ENCODE assay signal across 8 cellular contexts in the genomic region with DNA sequence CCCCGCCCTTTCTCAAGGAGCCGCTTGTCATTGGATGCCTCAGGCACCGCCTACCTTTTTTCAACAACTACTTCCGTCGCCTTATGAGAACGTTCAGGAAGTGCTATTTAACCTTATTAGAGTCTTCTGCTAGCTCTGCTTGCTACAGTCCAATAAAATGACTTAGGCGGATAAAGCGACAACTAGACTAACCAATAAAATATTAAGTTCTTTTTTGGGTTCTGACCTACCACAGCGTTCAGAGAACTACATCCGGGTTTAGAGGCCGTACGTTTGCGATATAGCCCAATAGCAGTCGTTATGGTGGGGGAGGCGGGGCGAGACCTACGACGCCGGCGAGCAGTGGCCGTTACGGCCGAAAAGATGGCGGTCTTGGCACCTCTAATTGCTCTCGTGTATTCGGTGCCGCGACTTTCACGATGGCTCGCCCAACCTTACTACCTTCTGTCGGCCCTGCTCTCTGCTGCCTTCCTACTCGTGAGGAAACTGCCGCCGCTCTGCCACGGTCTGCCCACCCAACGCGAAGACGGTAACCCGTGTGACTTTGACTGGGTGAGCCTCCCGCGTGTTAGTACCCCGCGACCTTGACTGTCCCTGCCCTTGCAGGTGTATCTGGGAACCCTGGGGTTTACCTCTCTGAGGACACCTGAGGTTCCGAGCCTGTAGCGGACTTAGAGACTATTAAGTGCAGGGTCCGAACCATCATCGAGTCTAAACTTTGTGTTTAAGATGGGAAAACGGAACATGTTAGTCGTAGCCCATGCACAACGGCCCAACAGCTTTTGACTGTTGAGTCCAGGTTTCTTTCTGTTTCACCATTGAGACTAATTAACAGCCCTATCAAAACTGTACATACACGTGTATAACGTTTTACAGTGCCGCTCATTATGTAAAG. TPM values are rescaled to one million over a fixed set of nuclear protein-coding genes. Genes with fewer than 3 reads are reported as not detected.
DNase-seq lines count a peak whose midpoint lies in the region; ATAC-seq and TF ChIP-seq lines count a peak whose summit lies in the region.

A gene with protein sequence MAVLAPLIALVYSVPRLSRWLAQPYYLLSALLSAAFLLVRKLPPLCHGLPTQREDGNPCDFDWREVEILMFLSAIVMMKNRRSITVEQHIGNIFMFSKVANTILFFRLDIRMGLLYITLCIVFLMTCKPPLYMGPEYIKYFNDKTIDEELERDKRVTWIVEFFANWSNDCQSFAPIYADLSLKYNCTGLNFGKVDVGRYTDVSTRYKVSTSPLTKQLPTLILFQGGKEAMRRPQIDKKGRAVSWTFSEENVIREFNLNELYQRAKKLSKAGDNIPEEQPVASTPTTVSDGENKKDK (plus strand): TSS at position 338 of the 895 bp plus-strand sequence. CDS start 26 bp downstream, at position 364.

- POLR2A ChIA-PET in PC-3 (lab: Charles Lee; ENCODE audit: unreplicated experiment) = interaction anchor here (0.6 to 1.0 kb wide), 6 partner anchors 13 to 682 kb away, joined by 3 to 38 read pairs (median 4); partner anchors contain the start of gene CTNND1

- TF ChIP-seq RAD21 in Ishikawa (IDR thresholded peaks at IDR 0.05; ENCODE audit: low read depth) = no peak

- H3K36me3 ChIP-seq in PC-3 (ENCODE audit: low read depth, low read length) = peaks cover 4% of the 10 kb centered on the region; the same call in 1 of the 2 replicates
- H3K36me3 ChIP-seq in mucosa of descending colon (ENCODE audit: low read depth) = no peaks in the 10 kb centered on the region

- ATAC-seq in GM21576 (IDR thresholded peaks at IDR 0.05; ENCODE audit: unreplicated experiment) (peak; percentile 92), PC-3 (peak; percentile 92), mucosa of descending colon (peak; percentile 93)

- peak within 1 kb of the TSS; percentile 96 for H3K9ac ChIP-seq in PC-3 (ENCODE audit: low read length)

- H2AFZ ChIP-seq in PC-3 (ENCODE audit: low read length) = peak within 1 kb of the TSS; percentile 77

- peaks cover 13% of the 10 kb centered on the region for H4K20me1 ChIP-seq in PC-3 (ENCODE audit: low read length)

- intact Hi-C loops in PC-3 (cut with micrococcal nuclease) (loop anchor here (1.0 kb wide), 7 partner anchors 29 to 866 kb away; partner anchors contain the start of genes CLP1, SELENOH and TIMM10), mucosa of descending colon (cut with DNase I, micrococcal nuclease) (no loop called here)

- peak within 1 kb of the TSS; percentile 99 for H3K4me3 ChIP-seq in PC-3 (ENCODE audit: low read length)
- H3K4me3 ChIP-seq in mucosa of descending colon = peak within 1 kb of the TSS; percentile 92

- no peaks in the 10 kb centered on the region for H3K27me3 ChIP-seq in PC-3 (ENCODE audit: low read length)

- TF ChIP-seq EP300 in Ishikawa (IDR thresholded peaks at IDR 0.05; ENCODE audit: borderline replicate concordance) = no peak

- CTCF ChIA-PET in PC-3 (lab: Charles Lee) = interaction anchor here (0.5 to 1.0 kb wide), 2 partner anchors 87 to 88 kb away, joined by 5 read pairs; no protein-coding TSS in a partner anchor

- no peaks in the 10 kb centered on the region for H3K9me3 ChIP-seq in PC-3 (ENCODE audit: low read length)
- no peaks in the 10 kb centered on the region for H3K9me3 ChIP-seq in mucosa of descending colon

- peak; percentile 96 for DNase-seq in DMS114 treated with DMSO at 0.1 percent for 48 hours (lab: John Stamatoyannopoulos, UW; ENCODE audit: unreplicated experiment)
- DNase-seq in PC-3 = peak; percentile 99
- peak; percentile 83 for DNase-seq in activated T-cell treated with anti-CD3 and anti-CD28 coated beads for 48 hours (ENCODE audit: low read depth)
- peak; percentile 100 for DNase-seq in epithelial cell of prostate (ENCODE audit: low read depth, low spot score)
- peak; percentile 92 to 97 (median 94) for DNase-seq in mucosa of descending colon
- peak; percentile 80 for DNase-seq in stimulated activated CD8-positive, alpha-beta memory T cell treated with anti-CD3 and anti-CD28 coated beads, Interleukin-4, amount 100 ng/mL, for 24 hours (ENCODE audit: low read depth)

- H3K27ac ChIP-seq in PC-3 (ENCODE audit: low read length) = peak within 1 kb of the TSS; percentile 75
- peak within 1 kb of the TSS; percentile 89 for H3K27ac ChIP-seq in epithelial cell of prostate

- BruUV-seq in PC-3 (replicated peaks; lab: Mats Ljungman, UMichigan) = TSS peak; percentile 73

- H3K4me2 ChIP-seq in PC-3 (ENCODE audit: low read length) = peak within 1 kb of the TSS; percentile 98

- H3K79me2 ChIP-seq in PC-3 (ENCODE audit: low read length) = peaks cover 63% of the 10 kb centered on the region

- H3K9me2 ChIP-seq in PC-3 (replicated peaks; ENCODE audit: low read length) = no peaks in the 10 kb centered on the region

- TF ChIP-seq CTCF in PC-3 (conservative IDR thresholded peaks at IDR 0.05; ENCODE audit: low read depth, low read length) = no peak
- TF ChIP-seq CTCF in mucosa of descending colon (IDR thresholded peaks at IDR 0.05) = no peak

- no peaks in the 10 kb centered on the region for H3F3A ChIP-seq in PC-3 (ENCODE audit: low read length, unreplicated experiment)

- peaks cover 24% of the 10 kb centered on the region for H3K4me1 ChIP-seq in PC-3 (ENCODE audit: insufficient read depth, low read length)
- H3K4me1 ChIP-seq in mucosa of descending colon (ENCODE audit: low read depth) = peaks cover 21% of the 10 kb centered on the region

TF ChIP-seq in Ishikawa, 13 proteins besides CTCF, POLR2A, EP300 and RAD21:
- TF ChIP-seq TEAD4 (IDR thresholded peaks at IDR 0.05) (no peak), ZBTB7A (IDR thresholded peaks at IDR 0.05; ENCODE audit: low read depth) (no peak), USF1 (IDR thresholded peaks at IDR 0.05) (no peak), REST (IDR thresholded peaks at IDR 0.05; ENCODE audit: low read depth) (no peak), YY1 (IDR thresholded peaks at IDR 0.05; ENCODE audit: low read depth) (peak; percentile 95), TAF1 (IDR thresholded peaks at IDR 0.05; ENCODE audit: low read depth) (peak; percentile 78), CREB1 (IDR thresholded peaks at IDR 0.05; ENCODE audit: low read depth) (peak; percentile 83), NFIC (IDR thresholded peaks at IDR 0.05) (no peak), FOXM1 (IDR thresholded peaks at IDR 0.05; ENCODE audit: borderline replicate concordance, low read depth) (peak; percentile 75), EGR1 (IDR thresholded peaks at IDR 0.05) (no peak), CEBPB (IDR thresholded peaks at IDR 0.05) (no peak), TCF12 (IDR thresholded peaks at IDR 0.05; ENCODE audit: low read depth) (peak; percentile 25; the same call in 1 of the 2 replicates)
- TF ChIP-seq, protein P1, sequence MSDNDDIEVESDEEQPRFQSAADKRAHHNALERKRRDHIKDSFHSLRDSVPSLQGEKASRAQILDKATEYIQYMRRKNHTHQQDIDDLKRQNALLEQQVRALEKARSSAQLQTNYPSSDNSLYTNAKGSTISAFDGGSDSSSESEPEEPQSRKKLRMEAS (IDR thresholded peaks at IDR 0.05) = peak; percentile 67

RNA-seq across cellular contexts. Expression of the gene that starts here (rescaled TPM):
- 228 and 241 TPM in 2 replicates for total RNA-seq in PC-3 (2014; rRNA removed)
- 100 to 1,000 TPM in 2 of 3 donors, 10 to 100 TPM in 1; 83.6 to 119 (median 113) TPM for total RNA-seq in mucosa of descending colon

Comparison
In these comparisons a context has a peak if more than half of its experiments do, and no peak if none do; other contexts are left out.
1. Peak in every context shown above with its lines: DNase-seq, ATAC-seq, H3K4me3 ChIP-seq and H3K27ac ChIP-seq.